Comparison of ENCODE assay signal across 1 cellular context in genomic region chr18:809985-810642, GRCh38.
TF ChIP-seq lines count a peak whose summit lies in the region.

No MANE protein-coding gene starts in this region.

TF ChIP-seq in SK-N-SH, 30 proteins besides CTCF, POLR2A, EP300 and RAD21 (continued from another document):
- TF ChIP-seq RCOR1 (IDR thresholded peaks at IDR 0.05; ENCODE audit: low read length) (no peak), PBX3 (IDR thresholded peaks at IDR 0.05) (no peak), MEF2A (IDR thresholded peaks at IDR 0.05; ENCODE audit: borderline replicate concordance, low read depth) (no peak)
